In the genomic region with DNA sequence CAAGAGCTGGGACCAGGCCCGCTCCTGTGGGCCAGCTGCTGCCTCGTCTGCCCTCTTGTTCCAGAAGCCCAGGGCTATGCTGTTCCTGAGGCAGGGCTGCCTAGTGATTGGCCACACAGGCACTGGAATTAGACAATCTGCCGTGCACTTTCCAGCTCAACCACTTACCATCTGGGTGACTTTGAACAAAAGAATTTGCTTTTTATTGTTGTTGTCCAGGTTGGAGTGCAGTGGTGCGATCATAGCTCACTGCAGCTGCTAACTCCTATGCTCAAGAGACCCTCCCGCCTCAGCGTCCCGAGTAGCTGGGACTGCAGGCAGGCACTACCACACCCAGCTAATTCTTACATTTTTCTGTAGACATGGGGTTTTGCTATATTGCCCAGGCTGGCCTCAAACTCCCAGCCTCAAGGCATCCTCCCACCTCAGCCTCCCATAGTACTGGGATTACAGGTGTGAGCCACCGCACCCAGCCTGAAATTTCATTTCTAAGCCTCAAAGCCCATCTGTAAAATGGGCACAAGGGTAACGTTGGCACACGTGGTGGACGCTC, we compare ENCODE assay signal across 9 cellular contexts. TPM values are rescaled to one million over a fixed set of nuclear protein-coding genes. Genes with fewer than 3 reads are reported as not detected.
DNase-seq lines count a peak whose midpoint lies in the region; ATAC-seq and TF ChIP-seq lines count a peak whose summit lies in the region.
"Had no signal": no experiment of that assay in that cellular context is flagged by ENCODE, and none has a peak within 500 bp of the region (broad histone marks: within the 10 kb centered on the region; RNA-seq: fewer than 3 reads in every experiment).

No MANE protein-coding gene starts in this region.

- H3K4me1 ChIP-seq in fibroblast of lung (ENCODE audit: control insufficient read depth, extremely low read depth, insufficient read depth, low read length) = peaks cover 27% of the 10 kb centered on the region
- peaks cover 14 to 54% (median 46%) of the 10 kb centered on the region in 5 donors for H3K4me1 ChIP-seq in subcutaneous abdominal adipose tissue (ENCODE audit: control insufficient read depth in 5 of 5, insufficient read depth in 5 of 5, low read length in 5 of 5)

- CTCF ChIA-PET in activated naive CD4-positive, alpha-beta T cell treated with anti-CD3 and anti-CD28 coated beads, Interleukin-2, amount 10 ng/mL, durations not matched to agents 7 days and 5 days (lab: Charles Lee) = interaction anchor here (1.2 kb wide), 1 partner anchor 130 kb away, joined by 5 read pairs; no protein-coding TSS in a partner anchor

- H3K36me3 ChIP-seq in fibroblast of lung (ENCODE audit: control insufficient read depth, insufficient read depth, low read length) (no peaks in the 10 kb centered on the region), subcutaneous abdominal adipose tissue (ENCODE audit: control insufficient read depth in 5 of 5, insufficient read depth in 5 of 5, low read length in 5 of 5) (no peaks in the 10 kb centered on the region)

- H3K27ac ChIP-seq in fibroblast of lung (ENCODE audit: insufficient read depth, low read length) (no peak overlapping the region), subcutaneous abdominal adipose tissue (ENCODE audit: low read depth, low read length) (peak overlapping the region; percentile 30)

- peaks cover 80% of the 10 kb centered on the region for H3K27me3 Mint-ChIP-seq in activated naive CD4-positive, alpha-beta T cell treated with anti-CD3 and anti-CD28 coated beads, Interleukin-2, amount 10 ng/mL, durations not matched to agents 7 days and 5 days

- no peak for TF ChIP-seq CTCF in fibroblast of lung (conservative IDR thresholded peaks at IDR 0.05 in 1 of 2, IDR thresholded peaks at IDR 0.05 in 1 of 2; ENCODE audit: low read depth in 1 of 2, low read length in 2 of 2)

- peaks cover 35% of the 10 kb centered on the region for H3K79me2 ChIP-seq in fibroblast of lung (ENCODE audit: control insufficient read depth, insufficient read depth, low read length)

- H3K4me1 Mint-ChIP-seq in activated naive CD4-positive, alpha-beta T cell treated with anti-CD3 and anti-CD28 coated beads, Interleukin-2, amount 10 ng/mL, durations not matched to agents 7 days and 5 days = peaks cover 49% of the 10 kb centered on the region

- peaks cover 5% of the 10 kb centered on the region for H3K36me3 Mint-ChIP-seq in activated naive CD4-positive, alpha-beta T cell treated with anti-CD3 and anti-CD28 coated beads, Interleukin-2, amount 10 ng/mL, durations not matched to agents 7 days and 5 days

- H3K9ac ChIP-seq in fibroblast of lung (ENCODE audit: insufficient read depth, low read length) (no peak overlapping the region), subcutaneous abdominal adipose tissue (ENCODE audit: low read length in 5 of 5) (no peak overlapping the region)

- H3K4me3 ChIP-seq in fibroblast of lung (replicated peaks in 1 of 4; ENCODE audit: control extremely low read depth in 1 of 4, insufficient read depth in 1 of 4, low read depth in 3 of 4, low read length in 4 of 4) (no peak overlapping the region), subcutaneous abdominal adipose tissue (ENCODE audit: low read depth in 1 of 5, low read length in 5 of 5) (no peak overlapping the region)

- no peak overlapping the region for H2AFZ ChIP-seq in fibroblast of lung (ENCODE audit: low read length)

- H3K9me3 ChIP-seq in fibroblast of lung (ENCODE audit: control insufficient read depth, insufficient read depth, low read depth, low read length) (no peaks in the 10 kb centered on the region), subcutaneous abdominal adipose tissue (ENCODE audit: control insufficient read depth in 5 of 5, low read length in 5 of 5) (no peaks in the 10 kb centered on the region)

- H3K27ac Mint-ChIP-seq in activated naive CD4-positive, alpha-beta T cell treated with anti-CD3 and anti-CD28 coated beads, Interleukin-2, amount 10 ng/mL, durations not matched to agents 7 days and 5 days = no peak overlapping the region

- ATAC-seq in HG03039 (IDR thresholded peaks at IDR 0.05; ENCODE audit: unreplicated experiment) (no peak), GM19351 (IDR thresholded peaks at IDR 0.05; ENCODE audit: unreplicated experiment) (no peak)

- no peaks in the 10 kb centered on the region for H3K27me3 ChIP-seq in fibroblast of lung (ENCODE audit: control insufficient read depth, insufficient read depth, low read length)
- H3K27me3 ChIP-seq in subcutaneous abdominal adipose tissue (ENCODE audit: control insufficient read depth in 5 of 5, insufficient read depth in 4 of 5, low read length in 5 of 5) = no peaks in the 10 kb centered on the region

- H3K4me3 Mint-ChIP-seq in activated naive CD4-positive, alpha-beta T cell treated with anti-CD3 and anti-CD28 coated beads, Interleukin-2, amount 10 ng/mL, durations not matched to agents 7 days and 5 days = peak overlapping the region; percentile 85

- H3K9me3 Mint-ChIP-seq in activated naive CD4-positive, alpha-beta T cell treated with anti-CD3 and anti-CD28 coated beads, Interleukin-2, amount 10 ng/mL, durations not matched to agents 7 days and 5 days = no peaks in the 10 kb centered on the region

- peak overlapping the region; percentile 8 for H3K4me2 ChIP-seq in fibroblast of lung (ENCODE audit: extremely low read depth, insufficient read depth, low read length)

- H4K20me1 ChIP-seq in fibroblast of lung (ENCODE audit: control insufficient read depth, extremely low read depth, insufficient read depth, low read length) = no peaks in the 10 kb centered on the region

- DNase-seq in activated naive CD4-positive, alpha-beta T cell treated with anti-CD3 and anti-CD28 coated beads, Interleukin-2, amount 10 ng/mL, durations not matched to agents 7 days and 5 days = no peak
- DNase-seq in activated naive CD4-positive, alpha-beta T cell treated with anti-CD3 and anti-CD28 coated beads, Interleukin-2, amount 50 U/mL, for 16 hours = no peak
- peak; percentile 67 for DNase-seq in RKO (ENCODE audit: low spot score)
- DNase-seq in fibroblast of lung (ENCODE audit: low read depth in 2 of 2) = peak; percentile 48 to 97
- no peak for DNase-seq in MV-4-11 (lab: John Stamatoyannopoulos, UW)
- DNase-seq: stimulated activated naive CD4-positive, alpha-beta T cell had no signal

RNA-seq across cellular contexts. Expression of a gene that starts 1.2 kb away (rescaled TPM):
- total RNA-seq in fibroblast of lung = 64.5 and 71.2 TPM in 2 replicates
- 71.4 and 102 TPM in 2 replicates for polyA plus RNA-seq in fibroblast of lung
- polyA plus RNA-seq in fibroblast of lung (2012) = 55.8 and 75.3 TPM in 2 replicates
- 119 and 153 TPM in 2 replicates for polyA minus RNA-seq in fibroblast of lung (ENCODE audit: low replicate concordance)

Comparison
In these comparisons a context has a peak if more than half of its experiments do, and no peak if none do; other contexts are left out.
1. DNase-seq: peak in RKO (single experiment) and fibroblast of lung (2 of 2); none in activated naive CD4-positive, alpha-beta T cell treated with anti-CD3 and anti-CD28 coated beads, Interleukin-2, amount 10 ng/mL, durations not matched to agents 7 days and 5 days (single experiment), activated naive CD4-positive, alpha-beta T cell treated with anti-CD3 and anti-CD28 coated beads, Interleukin-2, amount 50 U/mL, for 16 hours (single experiment) and MV-4-11 (single experiment).